In genomic region chr6:16420715-16421461, GRCh38 we compare ENCODE assay signal across 8 cellular contexts.
A peak's percentile ranks its signal among the peaks of the same experiment; 100 is the strongest.
DNase-seq lines count a peak whose midpoint lies in the region; ATAC-seq, FAIRE-seq and TF ChIP-seq lines count a peak whose summit lies in the region.

No MANE protein-coding gene starts in this region.

- peaks cover 8% of the 10 kb centered on the region; the same call in 1 of the 2 replicates for H3F3A ChIP-seq in GM23248 (ENCODE audit: insufficient read depth)

- DNase-seq in GM23248 (peak; percentile 90), NAMALWA (ENCODE audit: low spot score) (peak; percentile 92), adipocyte (ENCODE audit: low read depth) (peak; percentile 50), myocyte (ENCODE audit: low read depth) (peak; percentile 59), gastrocnemius medialis (no peak), RCC 7860 (ENCODE audit: low spot score) (no peak), SIG-M5 (lab: John Stamatoyannopoulos, UW) (no peak)

- H3K27ac ChIP-seq in GM23248 (peak overlapping the region; percentile 83), gastrocnemius medialis (no peak overlapping the region)

- no peak for TF ChIP-seq CTCF in gastrocnemius medialis (IDR thresholded peaks at IDR 0.05 in 4 of 5, conservative IDR thresholded peaks at IDR 0.05 in 1 of 5)

- WGBS in GM23248 (ENCODE audit: low coverage in 1 of 2, low lambda C conversion rate in 2 of 2, missing lambda C conversion rate in 2 of 2), 2 experiments = 3 to 6% methylated on average over 7 of the region's 7 CpGs

- H3K4me3 ChIP-seq in GM23248 (peak overlapping the region; percentile 36), adipocyte (ENCODE audit: low read length) (peak overlapping the region; percentile 2), gastrocnemius medialis (no peak overlapping the region)

- TF ChIP-seq POLR2A in GM18505 (IDR thresholded peaks at IDR 0.05; ENCODE audit: borderline replicate concordance, extremely low read depth, insufficient read depth, insufficient read length) = no peak
- TF ChIP-seq POLR2A in gastrocnemius medialis (IDR thresholded peaks at IDR 0.05) = no peak

- no peaks in the 10 kb centered on the region for H3K27me3 ChIP-seq in GM23248 (replicated peaks; ENCODE audit: insufficient read depth)
- no peaks in the 10 kb centered on the region for H3K27me3 ChIP-seq in adipocyte (replicated peaks; ENCODE audit: control insufficient read depth, insufficient read depth, low read length)
- no peaks in the 10 kb centered on the region for H3K27me3 ChIP-seq in gastrocnemius medialis

- in situ Hi-C loops in GM23248 (cut with MboI) = no loop called here
- in situ Hi-C loops in gastrocnemius medialis (cut with MboI; ENCODE audit: low sequenced_read_pairs in 4 of 4) = no loop called here

- peaks cover 15% of the 10 kb centered on the region for H3K4me1 ChIP-seq in GM23248 (ENCODE audit: insufficient read depth)
- peaks cover 13% of the 10 kb centered on the region for H3K4me1 ChIP-seq in adipocyte (ENCODE audit: control insufficient read depth, insufficient read depth, low read length)
- peaks cover 4 to 11% of the 10 kb centered on the region in 2 donors for H3K4me1 ChIP-seq in gastrocnemius medialis

- peak overlapping the region; percentile 72 for H3K9ac ChIP-seq in GM23248
- H3K9ac ChIP-seq in adipocyte (ENCODE audit: low read length) = peak overlapping the region; percentile 6

- H2AFZ ChIP-seq in GM23248 = peak overlapping the region; percentile 6; the same call in 1 of the 2 replicates

- peak overlapping the region; percentile 63 for H3K4me2 ChIP-seq in GM23248 (ENCODE audit: unreplicated experiment)

- H4K20me1 ChIP-seq in GM23248 (ENCODE audit: insufficient read depth) = no peaks in the 10 kb centered on the region

- peaks cover 9% of the 10 kb centered on the region for H3K79me2 ChIP-seq in GM23248 (ENCODE audit: insufficient read depth)

- FAIRE-seq in RCC 7860 (lab: Jason Lieb, UNC) = no peak

- intact Hi-C loops in gastrocnemius medialis (cut with DNase I; ENCODE audit: low total_unique reads) = no loop called here

- no peaks in the 10 kb centered on the region for H3K36me3 ChIP-seq in GM23248 (ENCODE audit: low read depth)
- H3K36me3 ChIP-seq in adipocyte (ENCODE audit: control insufficient read depth, insufficient read depth, low read length, severe bottlenecking) = no peaks in the 10 kb centered on the region
- H3K36me3 ChIP-seq in gastrocnemius medialis = no peaks in the 10 kb centered on the region

- H3K9me3 ChIP-seq in GM23248 (ENCODE audit: low read depth) (no peaks in the 10 kb centered on the region), adipocyte (ENCODE audit: control insufficient read depth, low read length) (no peaks in the 10 kb centered on the region), gastrocnemius medialis (no peaks in the 10 kb centered on the region)

- ATAC-seq in GM18505 (IDR thresholded peaks at IDR 0.05; ENCODE audit: unreplicated experiment) (peak; percentile 64), gastrocnemius medialis (no peak)

- H3K9me2 ChIP-seq in GM23248 (ENCODE audit: insufficient read depth) = no peaks in the 10 kb centered on the region

Comparison
In these comparisons a context has a peak if more than half of its experiments do, and no peak if none do; other contexts are left out.
1. DNase-seq: peak in GM23248 (single experiment), NAMALWA (single experiment), adipocyte (single experiment) and myocyte (single experiment); none in gastrocnemius medialis (0 of 2), RCC 7860 (single experiment) and SIG-M5 (single experiment).
2. H3K4me3 ChIP-seq: peak in GM23248 (single experiment) and adipocyte (single experiment); none in gastrocnemius medialis (0 of 4).